ENCODE assay signal across 15 cellular contexts in genomic region chr11:36065436-36065835, GRCh38.
"Had no signal": no experiment of that assay in that cellular context is flagged by ENCODE, and none has a peak within 500 bp of the region (broad histone marks: within the 10 kb centered on the region; RNA-seq: fewer than 3 reads in every experiment).

No MANE protein-coding gene starts in this region.

- H3K4me3 ChIP-seq: neural progenitor cell, spleen, upper lobe of left lung had no signal

- H3K27ac ChIP-seq: epithelial cell of prostate, neural progenitor cell, parathyroid adenoma, spleen, upper lobe of left lung had no signal

- H3K4me1 ChIP-seq: parathyroid adenoma, upper lobe of left lung had no signal

- H3K9ac ChIP-seq: neural progenitor cell, parathyroid adenoma had no signal

- H2AFZ ChIP-seq: neural progenitor cell, parathyroid adenoma had no signal

- H3K36me3 ChIP-seq: spleen, upper lobe of left lung had no signal

- H3K4me2 ChIP-seq: neural progenitor cell had no signal

- H3K79me2 ChIP-seq: parathyroid adenoma had no signal

- DNase-seq: activated B cell treated with CpG ODN at 0.5 μM for 24 hours; activated CD4-positive, alpha-beta T cell treated with anti-CD3 and anti-CD28 coated beads, Interleukin-2, amount 10 ng/mL, durations not matched to agents 24 days and 14 days; activated CD8-positive, alpha-beta memory T cell treated with anti-CD3 and anti-CD28 coated beads for 24 hours; activated naive CD4-positive, alpha-beta T cell treated with anti-CD3 and anti-CD28 coated beads, Interleukin-2, amount 50 U/mL, for 16 hours; amygdala; effector CD4-positive, alpha-beta T cell; hypothalamus; retina; spleen; stimulated activated naive CD4-positive, alpha-beta T cell; T-helper 2 cell; upper lobe of left lung had no signal

- H3K27me3 ChIP-seq: neural progenitor cell, upper lobe of left lung had no signal
